Comparison of ENCODE assay signal across 23 cellular contexts in genomic region chrX:71393919-71394318, GRCh38.
"Had no signal": no experiment of that assay in that cellular context is flagged by ENCODE, and none has a peak within 500 bp of the region (broad histone marks: within the 10 kb centered on the region; RNA-seq: fewer than 3 reads in every experiment).

No MANE protein-coding gene starts in this region.

- DNase-seq: activated CD4-positive, alpha-beta memory T cell treated with anti-CD3 and anti-CD28 coated beads, Interleukin-2, amount 10 ng/mL, durations not matched to agents 7 days and 5 days; activated CD4-positive, alpha-beta T cell treated with anti-CD3 and anti-CD28 coated beads for 4 hours; activated CD8-positive, alpha-beta memory T cell treated with anti-CD3 and anti-CD28 coated beads, Interleukin-2, amount 10 ng/mL, durations not matched to agents 7 days and 5 days; activated T-cell treated with anti-CD3 and anti-CD28 coated beads, Interleukin-2, amount 50 U/mL, for 48 hours; anterior cingulate cortex; body of pancreas; dermis blood vessel endothelial cell; effector CD4-positive, alpha-beta T cell; gastrocnemius medialis; glutamatergic neuron; left cardiac atrium; left ventricle myocardium superior; mammary epithelial cell; posterior cingulate gyrus; right cardiac atrium; spleen; stimulated activated naive CD4-positive, alpha-beta T cell treated with Interleukin-2 at 50 U/mL for 16 hours; trophoblast cell had no signal

- H3K4me1 Mint-ChIP-seq: activated CD4-positive, alpha-beta memory T cell treated with anti-CD3 and anti-CD28 coated beads, Interleukin-2, amount 10 ng/mL, durations not matched to agents 7 days and 5 days; activated CD8-positive, alpha-beta memory T cell treated with anti-CD3 and anti-CD28 coated beads, Interleukin-2, amount 10 ng/mL, durations not matched to agents 7 days and 5 days; nephron had no signal

- H3K27ac Mint-ChIP-seq: activated CD4-positive, alpha-beta memory T cell treated with anti-CD3 and anti-CD28 coated beads, Interleukin-2, amount 10 ng/mL, durations not matched to agents 7 days and 5 days; activated CD8-positive, alpha-beta memory T cell treated with anti-CD3 and anti-CD28 coated beads, Interleukin-2, amount 10 ng/mL, durations not matched to agents 7 days and 5 days; activated T-helper 2 cell treated with anti-CD3 and anti-CD28 coated beads, Interferon-gamma antibody, Interleukin-2, Interleukin-4, amounts not matched to agents 10 μg/mL and 5 μg/mL and 100 μg/mL, durations not matched to agents 14 hours and 24 hours and 36 hours; nephron; T-helper 1 cell treated with Interleukin-12 subunit alpha and Interleukin-12 subunit beta and Interleukin-4 antibody, amounts not matched to agents 30 μg/mL and 1 μg/mL, for 36 hours had no signal

- H3K4me3 ChIP-seq: body of pancreas, gastrocnemius medialis, spleen, thoracic aorta had no signal

- H3K9me3 Mint-ChIP-seq: activated CD4-positive, alpha-beta memory T cell treated with anti-CD3 and anti-CD28 coated beads, Interleukin-2, amount 10 ng/mL, durations not matched to agents 7 days and 5 days; activated T-helper 2 cell treated with anti-CD3 and anti-CD28 coated beads, Interferon-gamma antibody, Interleukin-2, Interleukin-4, amounts not matched to agents 10 μg/mL and 5 μg/mL and 100 μg/mL, durations not matched to agents 14 hours and 24 hours and 36 hours; T-helper 1 cell treated with Interleukin-12 subunit alpha and Interleukin-12 subunit beta and Interleukin-4 antibody, amounts not matched to agents 30 μg/mL and 1 μg/mL, for 36 hours had no signal

- H3K27me3 Mint-ChIP-seq: activated CD4-positive, alpha-beta memory T cell treated with anti-CD3 and anti-CD28 coated beads, Interleukin-2, amount 10 ng/mL, durations not matched to agents 7 days and 5 days; activated CD8-positive, alpha-beta memory T cell treated with anti-CD3 and anti-CD28 coated beads, Interleukin-2, amount 10 ng/mL, durations not matched to agents 7 days and 5 days; activated naive CD8-positive, alpha-beta T cell had no signal

- H3K4me3 Mint-ChIP-seq: activated CD4-positive, alpha-beta memory T cell treated with anti-CD3 and anti-CD28 coated beads, Interleukin-2, amount 10 ng/mL, durations not matched to agents 7 days and 5 days; activated CD8-positive, alpha-beta memory T cell treated with anti-CD3 and anti-CD28 coated beads, Interleukin-2, amount 10 ng/mL, durations not matched to agents 7 days and 5 days; activated naive CD8-positive, alpha-beta T cell; nephron; T-helper 1 cell treated with Interleukin-12 subunit alpha and Interleukin-12 subunit beta and Interleukin-4 antibody, amounts not matched to agents 30 μg/mL and 1 μg/mL, for 36 hours had no signal

- ATAC-seq: activated CD8-positive, alpha-beta memory T cell treated with anti-CD3 and anti-CD28 coated beads, Interleukin-2, amount 10 ng/mL, durations not matched to agents 7 days and 5 days; body of pancreas; gastrocnemius medialis; left cardiac atrium; left ventricle myocardium superior; right cardiac atrium had no signal
